In genomic region chr9:128098936-128099931, GRCh38 we compare ENCODE assay signal across 9 cellular contexts. TPM values are rescaled to one million over a fixed set of nuclear protein-coding genes. Genes with fewer than 3 reads are reported as not detected.
DNase-seq lines count a peak whose midpoint lies in the region; ATAC-seq and TF ChIP-seq lines count a peak whose summit lies in the region.
"Had no signal": no experiment of that assay in that cellular context is flagged by ENCODE, and none has a peak within 500 bp of the region (broad histone marks: within the 10 kb centered on the region; RNA-seq: fewer than 3 reads in every experiment).

No MANE protein-coding gene starts in this region.

- peaks cover 35% of the 10 kb centered on the region for H3K36me3 ChIP-seq in A673 (ENCODE audit: insufficient read depth, low read length, poor library complexity, severe bottlenecking)
- H3K36me3 ChIP-seq in endodermal cell (ENCODE audit: control insufficient read depth, insufficient read depth, low read length): peaks cover 36% of the 10 kb centered on the region
- H3K36me3 ChIP-seq in naive thymus-derived CD4-positive, alpha-beta T cell (ENCODE audit: control insufficient read depth in 2 of 3, insufficient read depth in 3 of 3, low read length in 3 of 3): peaks cover 4 to 34% (median 6%) of the 10 kb centered on the region in 3 experiments

- no peaks in the 10 kb centered on the region for H3K9me3 Mint-ChIP-seq in endodermal cell
- H3K9me3 Mint-ChIP-seq in naive thymus-derived CD4-positive, alpha-beta T cell: no peaks in the 10 kb centered on the region
- H3K9me3 Mint-ChIP-seq in activated CD4-positive, alpha-beta T cell treated with anti-CD3 and anti-CD28 coated beads, Interleukin-2, amount 10 ng/mL, durations not matched to agents 7 days and 5 days: no peaks in the 10 kb centered on the region

- peaks cover 31% of the 10 kb centered on the region for H3K36me3 Mint-ChIP-seq in endodermal cell (ENCODE audit: low read depth)
- peaks cover 6 to 27% (median 9%) of the 10 kb centered on the region in 5 donors for H3K36me3 Mint-ChIP-seq in naive thymus-derived CD4-positive, alpha-beta T cell
- H3K36me3 Mint-ChIP-seq in activated CD4-positive, alpha-beta T cell treated with anti-CD3 and anti-CD28 coated beads, Interleukin-2, amount 10 ng/mL, durations not matched to agents 7 days and 5 days (ENCODE audit: low read depth): peaks cover 36% of the 10 kb centered on the region

- WGBS in endodermal cell (ENCODE audit: insufficient coverage in 1 of 2, insufficient read length in 1 of 2), 2 experiments: 64 to 71% methylated on average over 18 to 24 of the region's 24 CpGs

- H3K27me3 ChIP-seq in A673 (replicated peaks; ENCODE audit: insufficient read depth, low read depth, low read length, poor library complexity) (no peaks in the 10 kb centered on the region), endodermal cell (ENCODE audit: control insufficient read depth, insufficient read depth, low read length, poor library complexity, severe bottlenecking) (no peaks in the 10 kb centered on the region)
- no peaks in the 10 kb centered on the region for H3K27me3 ChIP-seq in naive thymus-derived CD4-positive, alpha-beta T cell (ENCODE audit: control insufficient read depth in 2 of 2, insufficient read depth in 2 of 2, low read length in 2 of 2)

- H3K9ac ChIP-seq in endodermal cell (ENCODE audit: extremely low read depth, low read length, poor library complexity, severe bottlenecking): peak overlapping the region; percentile 89

- DNase-seq in A673 (ENCODE audit: low spot score): no peak
- DNase-seq in LNCaP clone FGC (ENCODE audit: low read depth): no peak
- DNase-seq in endodermal cell: no peak
- no peak for DNase-seq in naive thymus-derived CD4-positive, alpha-beta T cell
- DNase-seq in GM19240 (ENCODE audit: insufficient read length, low spot score): no peak
- no peak for DNase-seq in GDM1 (lab: John Stamatoyannopoulos, UW)
- no peak for DNase-seq in activated CD4-positive, alpha-beta T cell treated with anti-CD3 and anti-CD28 coated beads, Interleukin-2, amount 10 ng/mL, durations not matched to agents 7 days and 5 days

- H3K27me3 Mint-ChIP-seq in endodermal cell (ENCODE audit: insufficient read depth): no peaks in the 10 kb centered on the region
- H3K27me3 Mint-ChIP-seq in naive thymus-derived CD4-positive, alpha-beta T cell: no peaks in the 10 kb centered on the region
- H3K27me3 Mint-ChIP-seq in activated CD4-positive, alpha-beta T cell treated with anti-CD3 and anti-CD28 coated beads, Interleukin-2, amount 10 ng/mL, durations not matched to agents 7 days and 5 days: no peaks in the 10 kb centered on the region

- peak overlapping the region; percentile 100 for H3K27ac Mint-ChIP-seq in endodermal cell
- peak overlapping the region in 6 of 9 donors; percentile 28 to 80 (median 52) for H3K27ac Mint-ChIP-seq in naive thymus-derived CD4-positive, alpha-beta T cell
- no peak overlapping the region for H3K27ac Mint-ChIP-seq in activated CD4-positive, alpha-beta T cell treated with anti-CD3 and anti-CD28 coated beads, Interleukin-2, amount 10 ng/mL, durations not matched to agents 7 days and 5 days

- intact Hi-C loops in A673 (cut with micrococcal nuclease; ENCODE audit: unreplicated experiment): no loop called here
- intact Hi-C loops in naive thymus-derived CD4-positive, alpha-beta T cell (cut with micrococcal nuclease): no loop called here

- H3K4me3 ChIP-seq in A673 (ENCODE audit: low read depth, low read length, poor library complexity, severe bottlenecking) (peak overlapping the region; percentile 40), LNCaP clone FGC (ENCODE audit: low read depth, low read length) (peak overlapping the region; percentile 55), endodermal cell (ENCODE audit: low read length) (peak overlapping the region; percentile 81)
- H3K4me3 ChIP-seq in naive thymus-derived CD4-positive, alpha-beta T cell (ENCODE audit: low read length): peak overlapping the region; percentile 17

- peak overlapping the region; percentile 68 for H3K4me3 Mint-ChIP-seq in endodermal cell
- peak overlapping the region in 8 of 10 donors; percentile 9 to 68 (median 52) for H3K4me3 Mint-ChIP-seq in naive thymus-derived CD4-positive, alpha-beta T cell
- H3K4me3 Mint-ChIP-seq in activated CD4-positive, alpha-beta T cell treated with anti-CD3 and anti-CD28 coated beads, Interleukin-2, amount 10 ng/mL, durations not matched to agents 7 days and 5 days: no peak overlapping the region

- H3K4me1 Mint-ChIP-seq in endodermal cell: peaks cover 19% of the 10 kb centered on the region
- H3K4me1 Mint-ChIP-seq in naive thymus-derived CD4-positive, alpha-beta T cell: peaks cover 40 to 84% (median 66%) of the 10 kb centered on the region in 7 donors
- peaks cover 61% of the 10 kb centered on the region for H3K4me1 Mint-ChIP-seq in activated CD4-positive, alpha-beta T cell treated with anti-CD3 and anti-CD28 coated beads, Interleukin-2, amount 10 ng/mL, durations not matched to agents 7 days and 5 days

- peaks cover 39% of the 10 kb centered on the region for H3K4me1 ChIP-seq in A673 (ENCODE audit: insufficient read depth, low read length, poor library complexity, severe bottlenecking)
- H3K4me1 ChIP-seq in endodermal cell (ENCODE audit: control insufficient read depth, insufficient read depth, low read length): peaks cover 26% of the 10 kb centered on the region
- H3K4me1 ChIP-seq in naive thymus-derived CD4-positive, alpha-beta T cell (ENCODE audit: control insufficient read depth in 2 of 2, insufficient read depth in 2 of 2, low read length in 2 of 2): peaks cover 15 to 50% of the 10 kb centered on the region in 2 donors

- POLR2A ChIA-PET in A673 (lab: Charles Lee; ENCODE audit: low non-redundant PET): no interaction called here
- POLR2A ChIA-PET in naive thymus-derived CD4-positive, alpha-beta T cell (lab: Charles Lee): interaction anchor here (1.0 to 1.5 kb wide), 3 partner anchors 20 to 93 kb away, joined by 3 to 5 read pairs (median 3); partner anchors contain the start of gene SLC25A25
- POLR2A ChIA-PET in activated CD4-positive, alpha-beta T cell treated with anti-CD3 and anti-CD28 coated beads, Interleukin-2, amount 10 ng/mL, durations not matched to agents 7 days and 5 days (lab: Charles Lee): interaction anchor here (0.5 kb wide), 1 partner anchor 59 kb away, joined by 4 read pairs; no protein-coding TSS in a partner anchor

- peak overlapping the region; percentile 53 for H3K27ac ChIP-seq in A673 (ENCODE audit: low read depth, low read length, poor library complexity, severe bottlenecking)
- H3K27ac ChIP-seq in endodermal cell (ENCODE audit: low read depth, low read length): peak overlapping the region; percentile 99
- peak overlapping the region; percentile 37 for H3K27ac ChIP-seq in naive thymus-derived CD4-positive, alpha-beta T cell (ENCODE audit: low read depth, low read length)

- H3K9me3 ChIP-seq in A673 (ENCODE audit: low read depth, low read length, poor library complexity, severe bottlenecking) (no peaks in the 10 kb centered on the region), endodermal cell (ENCODE audit: control insufficient read depth, low read length) (no peaks in the 10 kb centered on the region)
- no peaks in the 10 kb centered on the region for H3K9me3 ChIP-seq in naive thymus-derived CD4-positive, alpha-beta T cell (ENCODE audit: control insufficient read depth in 2 of 3, low read length in 3 of 3)

- CTCF ChIA-PET in A673 (lab: Charles Lee): interaction anchor here (0.5 kb wide), 1 partner anchor 510 kb away, joined by 3 read pairs; no protein-coding TSS in a partner anchor
- CTCF ChIA-PET in naive thymus-derived CD4-positive, alpha-beta T cell (lab: Charles Lee): interaction anchor here (0.9 to 1.3 kb wide), 3 partner anchors 18 to 144 kb away, joined by 3 to 5 read pairs (median 3); no protein-coding TSS in a partner anchor
- CTCF ChIA-PET in activated CD4-positive, alpha-beta T cell treated with anti-CD3 and anti-CD28 coated beads, Interleukin-2, amount 10 ng/mL, durations not matched to agents 7 days and 5 days (lab: Charles Lee): interaction anchor here (0.6 to 4.5 kb wide), 7 partner anchors 9 to 202 kb away, joined by 3 to 33 read pairs (median 5); no protein-coding TSS in a partner anchor

- TF ChIP-seq CTCF in A673 (conservative IDR thresholded peaks at IDR 0.05; ENCODE audit: low read depth, low read length) (no peak), LNCaP clone FGC (IDR thresholded peaks at IDR 0.05; ENCODE audit: control insufficient read depth, extremely low read depth, insufficient read depth) (no peak), endodermal cell (conservative IDR thresholded peaks at IDR 0.05) (no peak)

- ATAC-seq in naive thymus-derived CD4-positive, alpha-beta T cell: no peak
- no peak for ATAC-seq in HG03521 (IDR thresholded peaks at IDR 0.05; ENCODE audit: unreplicated experiment)

- BruUV-seq in A673 (replicated peaks; lab: Mats Ljungman, UMichigan): no TSS peak

RNA-seq across cellular contexts. Expression of gene PTGES2, which starts 28.3 kb away (rescaled TPM):
- total RNA-seq in A673 (2021) (120 and 122 TPM in 2 replicates), endodermal cell (10 to 100 TPM; 73.5 to 84.5 TPM)
- polyA plus RNA-seq in endodermal cell (2013, experiment 1 of 2): 36.7 TPM
- polyA plus RNA-seq in endodermal cell (2013, experiment 2 of 2): 33.1 TPM
- total RNA-seq in naive thymus-derived CD4-positive, alpha-beta T cell: 10 to 100 TPM; 52.0 to 70.8 (median 61.3) TPM
- polyA plus RNA-seq in naive thymus-derived CD4-positive, alpha-beta T cell: 10 to 100 TPM; 32.3 to 36.1 TPM
- total RNA-seq in activated CD4-positive, alpha-beta T cell treated with anti-CD3 and anti-CD28 coated beads, Interleukin-2, amount 10 ng/mL, durations not matched to agents 7 days and 5 days: 10 to 100 TPM; 57.2 to 59.9 TPM

RNA-seq across cellular contexts. Expression of gene SLC25A25, which starts 31.2 kb away (rescaled TPM):
- total RNA-seq in A673 (2021): 24.7 and 26.1 TPM in 2 replicates
- total RNA-seq in endodermal cell: 10 to 100 TPM; 12.9 to 13.1 TPM
- polyA plus RNA-seq in endodermal cell (2013, experiment 1 of 2): 12.8 TPM
- 11.1 TPM for polyA plus RNA-seq in endodermal cell (2013, experiment 2 of 2)
- total RNA-seq in naive thymus-derived CD4-positive, alpha-beta T cell: 10 to 100 TPM; 12.4 to 26.3 (median 15.1) TPM
- 10 to 100 TPM in 1 of 2 donors, 1 to 10 TPM in 1; 8.4 to 14.7 TPM for polyA plus RNA-seq in naive thymus-derived CD4-positive, alpha-beta T cell
- total RNA-seq in activated CD4-positive, alpha-beta T cell treated with anti-CD3 and anti-CD28 coated beads, Interleukin-2, amount 10 ng/mL, durations not matched to agents 7 days and 5 days: 10 to 100 TPM; 14.6 to 18.4 TPM

RNA-seq across cellular contexts. Expression of gene NAIF1, which starts 32.1 kb away (rescaled TPM):
- total RNA-seq in A673 (2021) (9.3 and 10.8 TPM in 2 replicates), endodermal cell (1 to 10 TPM; 6.2 to 6.6 TPM)
- 7.9 TPM for polyA plus RNA-seq in endodermal cell (2013, experiment 1 of 2)
- polyA plus RNA-seq in endodermal cell (2013, experiment 2 of 2): 7.3 TPM
- 10 to 100 TPM; 10.7 to 13.3 (median 11.8) TPM for total RNA-seq in naive thymus-derived CD4-positive, alpha-beta T cell
- 10 to 100 TPM in 1 of 2 donors, 1 to 10 TPM in 1; 8.6 to 14.8 TPM for polyA plus RNA-seq in naive thymus-derived CD4-positive, alpha-beta T cell
- 10 to 100 TPM; 13.9 to 14.2 TPM for total RNA-seq in activated CD4-positive, alpha-beta T cell treated with anti-CD3 and anti-CD28 coated beads, Interleukin-2, amount 10 ng/mL, durations not matched to agents 7 days and 5 days

RNA-seq across cellular contexts. Expression of gene LCN2, which starts 50.0 kb away (rescaled TPM):
- total RNA-seq in A673 (2021): not detected in 2 replicates
- total RNA-seq in endodermal cell: not detected
- not detected for polyA plus RNA-seq in endodermal cell (2013, experiment 1 of 2)
- not detected for polyA plus RNA-seq in endodermal cell (2013, experiment 2 of 2)
- not detected for total RNA-seq in naive thymus-derived CD4-positive, alpha-beta T cell
- not detected for polyA plus RNA-seq in naive thymus-derived CD4-positive, alpha-beta T cell
- total RNA-seq in activated CD4-positive, alpha-beta T cell treated with anti-CD3 and anti-CD28 coated beads, Interleukin-2, amount 10 ng/mL, durations not matched to agents 7 days and 5 days: not detected
- total RNA-seq: RPMI7951 had no signal

Comparison
In these comparisons a context has a peak if more than half of its experiments do, and no peak if none do; other contexts are left out.
1. H3K27ac ChIP-seq: peak in every context shown above with its lines; median percentile 99 in endodermal cell; 53 in A673; 37 in naive thymus-derived CD4-positive, alpha-beta T cell.
2. H3K4me3 ChIP-seq: peak in every context shown above with its lines; median percentile 81 in endodermal cell; 55 in LNCaP clone FGC; 40 in A673; 17 in naive thymus-derived CD4-positive, alpha-beta T cell.